ENCODE assay signal across 37 cellular contexts in genomic region chr2:95575857-95576256, GRCh38. TPM values are rescaled to one million over a fixed set of nuclear protein-coding genes. Genes with fewer than 3 reads are reported as not detected.
"Had no signal": no experiment of that assay in that cellular context is flagged by ENCODE, and none has a peak within 500 bp of the region (broad histone marks: within the 10 kb centered on the region; RNA-seq: fewer than 3 reads in every experiment).

No MANE protein-coding gene starts in this region.

- H3K4me1 ChIP-seq: adrenal gland, ascending aorta, body of pancreas, breast epithelium had no signal

- H3K9me3 ChIP-seq: adrenal gland, ascending aorta, body of pancreas, breast epithelium had no signal

- ATAC-seq: activated naive CD4-positive, alpha-beta T cell treated with anti-CD3 and anti-CD28 coated beads, Interleukin-2, amount 50 U/mL, for 72 hours; activated naive CD8-positive, alpha-beta T cell treated with anti-CD3 and anti-CD28 coated beads, Interleukin-2, amount 50 U/mL, for 24 hours; activated T-cell treated with anti-CD3 and anti-CD28 coated beads, Interleukin-2, amount 50 U/mL, for 4 hours; activated T-cell treated with anti-CD3 and anti-CD28 coated beads, Interleukin-2, amount 50 U/mL, for 72 hours; activated T-helper 17 cell treated with anti-CD3 and anti-CD28 coated beads, Interleukin-2, amount 50 U/mL, for 72 hours; body of pancreas had no signal

- H3K27ac ChIP-seq: adrenal gland, ascending aorta, body of pancreas, brain microvascular endothelial cell, breast epithelium, cardiac muscle cell had no signal

- H3K27me3 ChIP-seq: adrenal gland, ascending aorta, body of pancreas, brain microvascular endothelial cell, breast epithelium, cardiac muscle cell had no signal

- H3K4me3 ChIP-seq: adrenal gland, ascending aorta, body of pancreas, breast epithelium, cardiac muscle cell had no signal

- H3K36me3 ChIP-seq: adrenal gland, ascending aorta, brain microvascular endothelial cell, breast epithelium, cardiac muscle cell had no signal

- FAIRE-seq: astrocyte, bronchial epithelial cell had no signal

- DNase-seq: activated effector memory CD4-positive, alpha-beta T cell treated with anti-CD3 and anti-CD28 coated beads, Interleukin-2, amount 50 U/mL, for 16 hours; activated effector memory CD4-positive, alpha-beta T cell treated with Interleukin-2 at 50 U/mL for 16 hours; activated gamma-delta T cell; activated gamma-delta T cell treated with Interleukin-2 at 50 U/mL for 16 hours; activated naive CD4-positive, alpha-beta T cell; activated naive CD4-positive, alpha-beta T cell treated with anti-CD3 and anti-CD28 coated beads for 36 hours; activated naive CD4-positive, alpha-beta T cell treated with anti-CD3 and anti-CD28 coated beads, Interleukin-2, amount 10 ng/mL, durations not matched to agents 7 days and 5 days; activated naive CD4-positive, alpha-beta T cell treated with anti-CD3 and anti-CD28 coated beads, Interleukin-2, amount 50 U/mL, for 16 hours; activated naive CD4-positive, alpha-beta T cell treated with Interleukin-2 at 50 U/mL for 16 hours; activated naive CD8-positive, alpha-beta T cell treated with anti-CD3 and anti-CD28 coated beads for 36 hours; activated naive CD8-positive, alpha-beta T cell treated with anti-CD3 and anti-CD28 coated beads, Interleukin-2, amount 10 ng/mL, durations not matched to agents 7 days and 5 days; activated naive CD8-positive, alpha-beta T cell treated with anti-CD3 and anti-CD28 coated beads, Interleukin-2, amount 50 U/mL, for 24 hours; activated T-cell treated with anti-CD3 and anti-CD28 coated beads, Interleukin-2, amount 50 U/mL, for 1 hour; activated T-cell treated with anti-CD3 and anti-CD28 coated beads, Interleukin-2, amount 50 U/mL, for 24 hours; activated T-cell treated with anti-CD3 and anti-CD28 coated beads, Interleukin-2, amount 50 U/mL, for 4 hours; activated T-cell treated with anti-CD3 and anti-CD28 coated beads, Interleukin-2, amount 50 U/mL, for 48 hours; activated T-cell treated with anti-CD3 and anti-CD28 coated beads, Interleukin-2, amount 50 U/mL, for 72 hours; adrenal gland; amniotic stem cell; amygdala; aorta; body of pancreas; brain microvascular endothelial cell; caudate nucleus; central memory CD4-positive, alpha-beta T cell; cerebellar nuclear complex had no signal

RNA-seq across cellular contexts. Expression of gene TRIM43, which starts 15.9 kb away (rescaled TPM):
- total RNA-seq: activated naive CD4-positive, alpha-beta T cell treated with anti-CD3 and anti-CD28 coated beads for 36 hours; activated naive CD4-positive, alpha-beta T cell treated with anti-CD3 and anti-CD28 coated beads, Interleukin-2, amount 50 U/mL, for 72 hours; activated naive CD8-positive, alpha-beta T cell treated with anti-CD3 and anti-CD28 coated beads for 36 hours; activated naive CD8-positive, alpha-beta T cell treated with anti-CD3 and anti-CD28 coated beads, Interleukin-2, amount 10 ng/mL, durations not matched to agents 7 days and 5 days; activated T-cell treated with anti-CD3 and anti-CD28 coated beads, Interleukin-2, amount 50 U/mL, for 4 hours; activated T-cell treated with anti-CD3 and anti-CD28 coated beads, Interleukin-2, amount 50 U/mL, for 72 hours; activated T-helper 1 cell treated with anti-CD3 and anti-CD28 coated beads, Interleukin-12 subunit alpha, Interleukin-12 subunit beta, Interleukin-2, Interleukin-4 antibody, amounts not matched to agents 30 ng/mL and 10 ng/mL and 1 ng/mL, durations not matched to agents 14 hours and 24 hours and 36 hours; adrenal gland; aorta; ascending aorta; body of pancreas; breast epithelium; cardiac muscle cell; cardiac septum; chondrocyte had no signal
- polyA plus RNA-seq: adipose tissue, adrenal gland, aorta, cardiac muscle cell had no signal
